ENCODE assay signal across 8 cellular contexts in genomic region chr22:42608481-42609361, GRCh38. TPM values are rescaled to one million over a fixed set of nuclear protein-coding genes. Genes with fewer than 3 reads are reported as not detected.
DNase-seq lines count a peak whose midpoint lies in the region; ATAC-seq and TF ChIP-seq lines count a peak whose summit lies in the region.

No MANE protein-coding gene starts in this region.

- H2AFZ ChIP-seq in neural progenitor cell (replicated peaks), result no peak overlapping the region

- POLR2A ChIA-PET in Panc1 (lab: Charles Lee), result interaction anchor here (0.7 kb wide), 1 partner anchor 40 kb away, joined by 4 read pairs; no protein-coding TSS in a partner anchor
- POLR2A ChIA-PET in CD4-positive, alpha-beta T cell (lab: Charles Lee), result no interaction called here

- H3K27me3 Mint-ChIP-seq in neural progenitor cell (ENCODE audit: insufficient read depth, low read depth) (peaks cover 2% of the 10 kb centered on the region), immature natural killer cell (ENCODE audit: low read depth in 3 of 3) (peaks cover 0 to 8% (median 3%) of the 10 kb centered on the region in 3 donors)
- H3K27me3 Mint-ChIP-seq in CD4-positive, alpha-beta T cell, result no peaks in the 10 kb centered on the region

- CTCF ChIA-PET in Panc1 (lab: Charles Lee), result interaction anchor here (0.6 kb wide), 1 partner anchor 508 kb away, joined by 4 read pairs; no protein-coding TSS in a partner anchor
- CTCF ChIA-PET in CD4-positive, alpha-beta T cell (lab: Charles Lee), result no interaction called here

- no TSS peak for BruUV-seq in Panc1 (replicated peaks; lab: Mats Ljungman, UMichigan)

- H3K27me3 ChIP-seq in Panc1 (ENCODE audit: control insufficient read depth, insufficient read depth, low read length) (no peaks in the 10 kb centered on the region), neural progenitor cell (no peaks in the 10 kb centered on the region)
- no peaks in the 10 kb centered on the region for H3K27me3 ChIP-seq in CD4-positive, alpha-beta T cell (ENCODE audit: control insufficient read depth, insufficient read depth, low read length)

- peak; percentile 69 for ATAC-seq in Panc1
- ATAC-seq in HG02981 (IDR thresholded peaks at IDR 0.05; ENCODE audit: unreplicated experiment), result no peak
- no peak for ATAC-seq in CD4-positive, alpha-beta T cell (ENCODE audit: poor library complexity)

- H3K4me2 ChIP-seq in neural progenitor cell, result peak overlapping the region; percentile 48

- no peak for TF ChIP-seq CTCF in Panc1 (IDR thresholded peaks at IDR 0.05)
- no peak for TF ChIP-seq CTCF in epithelial cell of proximal tubule (conservative IDR thresholded peaks at IDR 0.05; ENCODE audit: low read depth, low read length)
- no peak for TF ChIP-seq CTCF in neural progenitor cell (IDR thresholded peaks at IDR 0.05)
- TF ChIP-seq CTCF in CD4-positive, alpha-beta T cell (IDR thresholded peaks at IDR 0.05), result no peak

- no peak overlapping the region for H3K9ac ChIP-seq in neural progenitor cell

- in situ Hi-C loops in Panc1 (cut with HindIII; ENCODE audit: low pct_unique_long_range_greater_than_20kb, low sequenced_read_pairs), result no loop called here

- H3K27ac Mint-ChIP-seq in neural progenitor cell (peak overlapping the region; percentile 97), immature natural killer cell (no peak overlapping the region)
- no peak overlapping the region for H3K27ac Mint-ChIP-seq in CD4-positive, alpha-beta T cell

- H3K9me3 ChIP-seq in Panc1 (ENCODE audit: control insufficient read depth, insufficient read depth, low read depth, low read length) (no peaks in the 10 kb centered on the region), neural progenitor cell (ENCODE audit: low read depth) (no peaks in the 10 kb centered on the region)
- no peaks in the 10 kb centered on the region for H3K9me3 ChIP-seq in CD4-positive, alpha-beta T cell (ENCODE audit: control insufficient read depth, low read length)

- H3K36me3 ChIP-seq in Panc1 (ENCODE audit: control insufficient read depth, insufficient read depth, low read length), result no peaks in the 10 kb centered on the region; the same call in none of the 2 replicates
- H3K36me3 ChIP-seq in neural progenitor cell, result no peaks in the 10 kb centered on the region

- H3K4me1 ChIP-seq in Panc1 (ENCODE audit: control insufficient read depth, insufficient read depth, low read length) (peaks cover 38% of the 10 kb centered on the region), neural progenitor cell (peaks cover 28% of the 10 kb centered on the region)

- peak overlapping the region; percentile 59 for H3K27ac ChIP-seq in Panc1 (ENCODE audit: low read length)
- peak overlapping the region; percentile 81 for H3K27ac ChIP-seq in neural progenitor cell
- no peak overlapping the region for H3K27ac ChIP-seq in CD4-positive, alpha-beta T cell (ENCODE audit: low read depth, low read length)

- peak; percentile 71 for DNase-seq in AG20443 (ENCODE audit: low spot score)
- no peak for DNase-seq in Panc1 (ENCODE audit: low read depth, low spot score)
- DNase-seq in epithelial cell of proximal tubule (ENCODE audit: low read depth), result no peak
- DNase-seq in neural progenitor cell (ENCODE audit: low spot score), result peak; percentile 31
- no peak for DNase-seq in immature natural killer cell
- DNase-seq in T-helper 1 cell, result no peak
- DNase-seq in CD4-positive, alpha-beta T cell, result no peak

- H4K20me1 ChIP-seq in neural progenitor cell (ENCODE audit: low read depth), result peaks cover 88% of the 10 kb centered on the region

- H3K9me3 Mint-ChIP-seq in neural progenitor cell, result peaks cover 2% of the 10 kb centered on the region
- no peaks in the 10 kb centered on the region for H3K9me3 Mint-ChIP-seq in immature natural killer cell
- H3K9me3 Mint-ChIP-seq in CD4-positive, alpha-beta T cell, result no peaks in the 10 kb centered on the region

- no peak overlapping the region for H3K4me3 ChIP-seq in Panc1 (ENCODE audit: low read depth in 2 of 2, low read length in 2 of 2)
- peak overlapping the region; percentile 5 for H3K4me3 ChIP-seq in epithelial cell of proximal tubule (ENCODE audit: low read depth, low read length)
- peak overlapping the region; percentile 2 for H3K4me3 ChIP-seq in neural progenitor cell

- intact Hi-C loops in Panc1 (cut with micrococcal nuclease; ENCODE audit: unreplicated experiment), result no loop called here
- intact Hi-C loops in CD4-positive, alpha-beta T cell (cut with DNase I, micrococcal nuclease), result no loop called here

- H3K4me1 Mint-ChIP-seq in neural progenitor cell (peaks cover 61% of the 10 kb centered on the region), immature natural killer cell (peaks cover 59 to 77% of the 10 kb centered on the region in 2 donors)
- H3K4me1 Mint-ChIP-seq in CD4-positive, alpha-beta T cell (ENCODE audit: low read depth), result peaks cover 68% of the 10 kb centered on the region

- peak overlapping the region; percentile 81 for H3K4me3 Mint-ChIP-seq in neural progenitor cell
- H3K4me3 Mint-ChIP-seq in immature natural killer cell, result no peak overlapping the region
- no peak overlapping the region for H3K4me3 Mint-ChIP-seq in CD4-positive, alpha-beta T cell

- H3K79me2 ChIP-seq in neural progenitor cell (ENCODE audit: low read depth), result peaks cover 100% of the 10 kb centered on the region

- H3K36me3 Mint-ChIP-seq in neural progenitor cell (peaks cover 35% of the 10 kb centered on the region), immature natural killer cell (peaks cover 0 to 4% (median 3%) of the 10 kb centered on the region in 3 donors)
- H3K36me3 Mint-ChIP-seq in CD4-positive, alpha-beta T cell (ENCODE audit: low read depth), result peaks cover 79% of the 10 kb centered on the region

- H3F3A ChIP-seq in neural progenitor cell (ENCODE audit: low read depth), result peaks cover 38% of the 10 kb centered on the region

RNA-seq across cellular contexts. Expression of gene POLDIP3, which starts 6.0 kb away (rescaled TPM):
- total RNA-seq in Panc1 (2021; ENCODE audit: unreplicated experiment), result 46.6 TPM
- 51.8 TPM for polyA plus RNA-seq in Panc1 (2012; ENCODE audit: insufficient read length)
- 35.0 and 40.2 TPM in 2 replicates for total RNA-seq in epithelial cell of proximal tubule
- total RNA-seq in neural progenitor cell (ENCODE audit: low replicate concordance), result 37.8 and 67.2 TPM in 2 replicates
- 10 to 100 TPM; 54.4 to 77.2 (median 73.6) TPM for polyA plus RNA-seq in immature natural killer cell
- total RNA-seq in CD4-positive, alpha-beta T cell, result 10 to 100 TPM; 77.7 to 80.7 TPM

RNA-seq across cellular contexts. Expression of gene ATP5MGL, which starts 31.7 kb away (rescaled TPM):
- 0.23 TPM for total RNA-seq in Panc1 (2021; ENCODE audit: unreplicated experiment)
- polyA plus RNA-seq in Panc1 (2012; ENCODE audit: insufficient read length), result 0.30 TPM
- 0.58 TPM in 1 of 2 replicates, not detected in the other for total RNA-seq in epithelial cell of proximal tubule
- total RNA-seq in neural progenitor cell (ENCODE audit: low replicate concordance), result 0.34 TPM in 1 of 2 replicates, not detected in the other
- polyA plus RNA-seq in immature natural killer cell, result under 1 TPM in 1 of 3 donors, not detected in 2; 0.35 TPM
- 1 to 10 TPM; 4.3 to 5.3 TPM for total RNA-seq in CD4-positive, alpha-beta T cell

RNA-seq across cellular contexts. Expression of gene CYB5R3, which starts 40.5 kb away (rescaled TPM):
- 102 TPM for total RNA-seq in Panc1 (2021; ENCODE audit: unreplicated experiment)
- polyA plus RNA-seq in Panc1 (2012; ENCODE audit: insufficient read length), result 194 TPM
- 122 and 136 TPM in 2 replicates for total RNA-seq in epithelial cell of proximal tubule
- total RNA-seq in neural progenitor cell (ENCODE audit: low replicate concordance), result 21.6 and 61.5 TPM in 2 replicates
- 100 to 1,000 TPM in 1 of 3 donors, 10 to 100 TPM in 2; 52.2 to 117 (median 77.7) TPM for polyA plus RNA-seq in immature natural killer cell
- total RNA-seq in CD4-positive, alpha-beta T cell, result 10 to 100 TPM; 39.8 to 41.2 TPM

RNA-seq across cellular contexts. Expression of gene SERHL2, which starts 55.0 kb away (rescaled TPM):
- total RNA-seq in Panc1 (2021; ENCODE audit: unreplicated experiment), result 1.6 TPM
- polyA plus RNA-seq in Panc1 (2012; ENCODE audit: insufficient read length), result 4.7 TPM
- 0.23 and 5.0 TPM in 2 replicates for total RNA-seq in epithelial cell of proximal tubule
- total RNA-seq in neural progenitor cell (ENCODE audit: low replicate concordance), result 0.99 TPM in 1 of 2 replicates, not detected in the other
- 1 to 10 TPM in 1 of 3 donors, not detected in 2; 1.9 TPM for polyA plus RNA-seq in immature natural killer cell
- total RNA-seq in CD4-positive, alpha-beta T cell, result under 1 TPM in 1 of 2 experiments, not detected in 1; 0.69 TPM

Comparison
In these comparisons a context has a peak if more than half of its experiments do, and no peak if none do; other contexts are left out.
1. DNase-seq: peak in AG20443 (single experiment) and neural progenitor cell (single experiment); none in Panc1 (single experiment), epithelial cell of proximal tubule (single experiment), immature natural killer cell (0 of 3), T-helper 1 cell (0 of 5) and CD4-positive, alpha-beta T cell (0 of 10).
2. H3K4me3 ChIP-seq: peak in epithelial cell of proximal tubule (single experiment) and neural progenitor cell (single experiment); none in Panc1 (0 of 2).